ENCODE assay signal across 9 cellular contexts in the genomic region with DNA sequence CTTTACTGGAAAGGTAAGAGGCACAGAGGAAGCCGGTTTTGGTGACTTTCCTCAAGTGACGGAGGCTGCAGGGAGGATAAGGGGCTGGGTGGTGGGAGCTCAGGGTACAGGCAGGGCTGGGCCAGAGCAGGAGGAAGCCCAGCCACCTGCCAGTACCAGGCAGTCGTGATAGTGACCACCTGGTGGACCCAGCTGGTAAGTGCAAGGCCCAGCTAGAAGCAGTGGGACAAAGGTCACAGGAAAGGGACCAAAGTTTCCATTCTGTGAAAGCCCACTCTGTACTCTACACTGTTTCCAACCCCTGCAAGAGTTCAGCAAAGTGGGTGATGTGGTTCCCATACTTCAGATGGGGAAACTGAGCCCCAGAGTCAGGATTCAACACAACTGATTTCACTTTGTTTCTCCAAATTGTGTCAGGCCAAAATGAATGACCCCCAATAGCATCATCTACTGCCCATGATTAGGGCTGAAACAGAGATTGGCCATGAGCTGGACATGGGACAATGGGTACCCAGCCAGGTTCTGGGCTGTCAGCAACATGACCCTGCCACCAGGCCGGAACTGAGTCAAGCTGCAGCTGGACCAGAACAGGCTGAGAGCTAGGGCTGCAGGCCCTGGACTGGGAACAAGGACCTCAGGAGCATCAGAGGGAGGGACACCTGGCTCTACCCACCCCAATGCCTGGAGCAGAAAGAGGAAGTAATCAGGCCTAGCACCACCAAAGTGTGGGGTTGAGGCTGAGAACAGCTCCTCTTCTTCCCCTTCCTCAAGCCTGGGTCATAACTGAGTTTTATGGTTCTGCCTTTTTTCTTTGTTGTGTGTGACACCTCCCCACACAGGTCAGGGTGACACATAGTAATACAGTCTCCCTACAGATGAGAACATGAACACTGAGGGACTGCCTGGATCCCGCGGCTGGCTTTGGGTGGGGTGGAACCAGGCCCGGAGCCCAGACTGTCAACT. TPM values are rescaled to one million over a fixed set of nuclear protein-coding genes. Genes with fewer than 3 reads are reported as not detected.
A peak's percentile ranks its signal among the peaks of the same experiment; 100 is the strongest.
DNase-seq lines count a peak whose midpoint lies in the region; ATAC-seq and TF ChIP-seq lines count a peak whose summit lies in the region.
"Had no signal": no experiment of that assay in that cellular context is flagged by ENCODE, and none has a peak within 500 bp of the region (broad histone marks: within the 10 kb centered on the region; RNA-seq: fewer than 3 reads in every experiment).

No MANE protein-coding gene starts in this region.

- WGBS in iPS DF 6.9 (ENCODE audit: insufficient coverage, insufficient read length): no CpG with 5 or more reads among the region's 7 CpGs

- H3K36me3 ChIP-seq in Karpas-422 (ENCODE audit: insufficient read depth, low read length) (peaks cover 16% of the 10 kb centered on the region; the same call in 1 of the 2 replicates), iPS DF 6.9 (ENCODE audit: control insufficient read depth, insufficient read depth, low read length) (no peaks in the 10 kb centered on the region), ascending aorta (no peaks in the 10 kb centered on the region)

- ATAC-seq in activated T-cell treated with anti-CD3 and anti-CD28 coated beads, Interleukin-2, amount 50 U/mL, for 4 hours: no peak
- no peak for ATAC-seq in HG03442 (IDR thresholded peaks at IDR 0.05; ENCODE audit: unreplicated experiment)
- ATAC-seq in GM21381 (IDR thresholded peaks at IDR 0.05; ENCODE audit: unreplicated experiment): no peak

- peak overlapping the region; percentile 61 for H3K9ac ChIP-seq in Karpas-422 (ENCODE audit: low read length)

- H3K9me2 ChIP-seq in Karpas-422 (replicated peaks; ENCODE audit: insufficient read depth, low read length): no peaks in the 10 kb centered on the region

- H3K27me3 ChIP-seq in Karpas-422 (ENCODE audit: low read length): no peaks in the 10 kb centered on the region
- H3K27me3 ChIP-seq in iPS DF 6.9 (ENCODE audit: control insufficient read depth, insufficient read depth, low read length): no peaks in the 10 kb centered on the region
- no peaks in the 10 kb centered on the region for H3K27me3 ChIP-seq in ascending aorta

- intact Hi-C loops in ascending aorta (cut with DNase I): no loop called here

- no peaks in the 10 kb centered on the region for H3K9me3 Mint-ChIP-seq in activated T-cell treated with anti-CD3 and anti-CD28 coated beads, Interleukin-2, amount 50 U/mL, for 4 hours

- H3K36me3 Mint-ChIP-seq in activated T-cell treated with anti-CD3 and anti-CD28 coated beads, Interleukin-2, amount 50 U/mL, for 4 hours (ENCODE audit: insufficient read depth): no peaks in the 10 kb centered on the region

- H3K27ac ChIP-seq in Karpas-422 (ENCODE audit: low read length): peak overlapping the region; percentile 96
- no peak overlapping the region for H3K27ac ChIP-seq in iPS DF 6.9 (ENCODE audit: low read length)
- H3K27ac ChIP-seq in ascending aorta: no peak overlapping the region
- H3K27ac ChIP-seq: SK-N-MC had no signal

- no peak overlapping the region for H3K4me3 Mint-ChIP-seq in activated T-cell treated with anti-CD3 and anti-CD28 coated beads, Interleukin-2, amount 50 U/mL, for 4 hours

- DNase-seq in GDM1 (lab: John Stamatoyannopoulos, UW): peak; percentile 40
- peak; percentile 84 for DNase-seq in Karpas-422
- DNase-seq in activated T-cell treated with anti-CD3 and anti-CD28 coated beads, Interleukin-2, amount 50 U/mL, for 4 hours: peak; percentile 11
- DNase-seq in iPS DF 6.9 (ENCODE audit: low read depth, low spot score): peak; percentile 16
- DNase-seq in ascending aorta (ENCODE audit: low spot score in 2 of 2): no peak
- DNase-seq in COR-L47 (lab: John Stamatoyannopoulos, UW): no peak

- peaks cover 94% of the 10 kb centered on the region for H3K4me1 ChIP-seq in Karpas-422 (ENCODE audit: low read length)
- H3K4me1 ChIP-seq in iPS DF 6.9 (ENCODE audit: control insufficient read depth, insufficient read depth, low read length): no peaks in the 10 kb centered on the region
- no peaks in the 10 kb centered on the region for H3K4me1 ChIP-seq in ascending aorta

- H3K9me3 ChIP-seq in Karpas-422 (ENCODE audit: low read length) (no peaks in the 10 kb centered on the region), iPS DF 6.9 (ENCODE audit: control insufficient read depth, insufficient read depth, low read length) (no peaks in the 10 kb centered on the region), ascending aorta (no peaks in the 10 kb centered on the region)

- peak in 1 of 3 experiments; percentile 11 for TF ChIP-seq CTCF in ascending aorta (IDR thresholded peaks at IDR 0.05)

- H3K4me3 ChIP-seq in Karpas-422 (ENCODE audit: low read length): peak overlapping the region; percentile 3; the same call in 1 of the 2 replicates
- no peak overlapping the region for H3K4me3 ChIP-seq in iPS DF 6.9 (ENCODE audit: low read length)
- H3K4me3 ChIP-seq in ascending aorta: no peak overlapping the region
- H3K4me3 ChIP-seq: SK-N-MC had no signal

- no peaks in the 10 kb centered on the region for H3K27me3 Mint-ChIP-seq in activated T-cell treated with anti-CD3 and anti-CD28 coated beads, Interleukin-2, amount 50 U/mL, for 4 hours (ENCODE audit: low read depth)

- H4K20me1 ChIP-seq in Karpas-422 (ENCODE audit: insufficient read depth, low read depth, low read length): no peaks in the 10 kb centered on the region

- H3K4me2 ChIP-seq in Karpas-422 (ENCODE audit: low read depth, low read length, poor library complexity, severe bottlenecking): peak overlapping the region; percentile 76

- no peak overlapping the region for H2AFZ ChIP-seq in Karpas-422 (ENCODE audit: low read length)

- peaks cover 83% of the 10 kb centered on the region for H3K79me2 ChIP-seq in Karpas-422 (ENCODE audit: low read length)

- H3K4me1 Mint-ChIP-seq in activated T-cell treated with anti-CD3 and anti-CD28 coated beads, Interleukin-2, amount 50 U/mL, for 4 hours (ENCODE audit: low read depth): peaks cover 3% of the 10 kb centered on the region

RNA-seq across cellular contexts. Expression of gene KCNN3, which starts 50.2 kb away (rescaled TPM):
- 50.0 and 68.2 TPM in 2 replicates for total RNA-seq in Karpas-422 (2014; rRNA removed; shearing (Covaris generic); ENCODE audit: low replicate concordance)
- under 1 TPM; 0.35 to 0.51 (median 0.45) TPM for total RNA-seq in activated T-cell treated with anti-CD3 and anti-CD28 coated beads, Interleukin-2, amount 50 U/mL, for 4 hours
- total RNA-seq in ascending aorta: 24.6 TPM

Comparison
In these comparisons a context has a peak if more than half of its experiments do, and no peak if none do; other contexts are left out.
1. DNase-seq: peak in GDM1 (single experiment), Karpas-422 (single experiment), activated T-cell treated with anti-CD3 and anti-CD28 coated beads, Interleukin-2, amount 50 U/mL, for 4 hours (single experiment) and iPS DF 6.9 (single experiment); none in ascending aorta (0 of 2) and COR-L47 (single experiment).
2. RNA of gene KCNN3, which starts 50.2 kb away (total RNA-seq): 50.0 to 68.2 TPM in Karpas-422 and 24.6 TPM in ascending aorta (single experiment); 0.35 to 0.51 TPM in activated T-cell treated with anti-CD3 and anti-CD28 coated beads, Interleukin-2, amount 50 U/mL, for 4 hours; every median in the first group is over 10 times any median in the second.